Comparison of ENCODE assay signal across 22 cellular contexts in genomic region chr13:33815011-33815550, GRCh38. TPM values are rescaled to one million over a fixed set of nuclear protein-coding genes. Genes with fewer than 3 reads are reported as not detected.
DNase-seq lines count a peak whose midpoint lies in the region; ATAC-seq and TF ChIP-seq lines count a peak whose summit lies in the region.
"Had no signal": no experiment of that assay in that cellular context is flagged by ENCODE, and none has a peak within 500 bp of the region (broad histone marks: within the 10 kb centered on the region; RNA-seq: fewer than 3 reads in every experiment).

No MANE protein-coding gene starts in this region.

- no peaks in the 10 kb centered on the region for H3F3A ChIP-seq in OCI-LY1 (ENCODE audit: insufficient read depth, low read length)

- no peak overlapping the region for H3K4me2 ChIP-seq in OCI-LY1 (ENCODE audit: low read length)
- no peak overlapping the region for H3K4me2 ChIP-seq in fibroblast of lung (ENCODE audit: extremely low read depth, insufficient read depth, low read length)
- no peak overlapping the region for H3K4me2 ChIP-seq in osteoblast (ENCODE audit: insufficient read depth, low read length)

- H3K9me3 ChIP-seq in OCI-LY1 (ENCODE audit: low read length), result no peaks in the 10 kb centered on the region
- no peaks in the 10 kb centered on the region for H3K9me3 ChIP-seq in fibroblast of lung (ENCODE audit: control insufficient read depth, insufficient read depth, low read depth, low read length)
- no peaks in the 10 kb centered on the region for H3K9me3 ChIP-seq in osteoblast (ENCODE audit: low read depth, low read length)
- H3K9me3 ChIP-seq: BE2C had no signal

- peaks cover 11% of the 10 kb centered on the region for H3K36me3 ChIP-seq in OCI-LY1 (ENCODE audit: insufficient read depth, low read length)
- no peaks in the 10 kb centered on the region for H3K36me3 ChIP-seq in fibroblast of lung (ENCODE audit: control insufficient read depth, insufficient read depth, low read length)
- no peaks in the 10 kb centered on the region for H3K36me3 ChIP-seq in osteoblast (ENCODE audit: insufficient read depth, low read length)

- no peak for ATAC-seq in natural killer cell
- ATAC-seq in natural killer cell treated with Interleukin-12 subunit alpha and Interleukin-12 subunit beta and Interleukin-15 and Interleukin-18, amount 100 ng/mL, for 72 hours, result no peak
- ATAC-seq in HG02884 (IDR thresholded peaks at IDR 0.05; ENCODE audit: unreplicated experiment), result no peak
- ATAC-seq: GM12878 had no signal

- no peaks in the 10 kb centered on the region for H3K9me3 Mint-ChIP-seq in natural killer cell
- H3K9me3 Mint-ChIP-seq in natural killer cell treated with Interleukin-12 subunit alpha and Interleukin-12 subunit beta and Interleukin-15 and Interleukin-18, amount 100 ng/mL, for 72 hours, result no peaks in the 10 kb centered on the region
- H3K9me3 Mint-ChIP-seq: H9 had no signal

- H3K9ac ChIP-seq in OCI-LY1 (ENCODE audit: low read length) (no peak overlapping the region), fibroblast of lung (ENCODE audit: insufficient read depth, low read length) (no peak overlapping the region)

- no peaks in the 10 kb centered on the region for H3K36me3 Mint-ChIP-seq in natural killer cell
- peaks cover 11% of the 10 kb centered on the region for H3K36me3 Mint-ChIP-seq in natural killer cell treated with Interleukin-12 subunit alpha and Interleukin-12 subunit beta and Interleukin-15 and Interleukin-18, amount 100 ng/mL, for 72 hours
- H3K36me3 Mint-ChIP-seq: CD4-positive, CD25-positive, alpha-beta regulatory T cell had no signal

- H3K27ac Mint-ChIP-seq in natural killer cell, result no peak overlapping the region
- H3K27ac Mint-ChIP-seq in natural killer cell treated with Interleukin-12 subunit alpha and Interleukin-12 subunit beta and Interleukin-15 and Interleukin-18, amount 100 ng/mL, for 72 hours, result no peak overlapping the region
- H3K27ac Mint-ChIP-seq: CD4-positive, CD25-positive, alpha-beta regulatory T cell; H9 had no signal

- TF ChIP-seq CTCF in natural killer cell (IDR thresholded peaks at IDR 0.05), result no peak
- TF ChIP-seq CTCF in OCI-LY1 (IDR thresholded peaks at IDR 0.05; ENCODE audit: low read length), result no peak
- no peak for TF ChIP-seq CTCF in fibroblast of lung (conservative IDR thresholded peaks at IDR 0.05 in 1 of 2, IDR thresholded peaks at IDR 0.05 in 1 of 2; ENCODE audit: low read depth in 1 of 2, low read length in 2 of 2)
- no peak for TF ChIP-seq CTCF in osteoblast (IDR thresholded peaks at IDR 0.05; ENCODE audit: extremely low read depth, low read depth, low read length)

- no peak overlapping the region for H3K4me3 ChIP-seq in OCI-LY1 (ENCODE audit: low read depth, low read length, poor library complexity, severe bottlenecking)
- H3K4me3 ChIP-seq in fibroblast of lung (replicated peaks in 1 of 4; ENCODE audit: control extremely low read depth in 1 of 4, insufficient read depth in 1 of 4, low read depth in 3 of 4, low read length in 4 of 4), result no peak overlapping the region
- H3K4me3 ChIP-seq in osteoblast (ENCODE audit: insufficient read depth, low read length), result no peak overlapping the region
- H3K4me3 ChIP-seq: GM12878 had no signal

- intact Hi-C loops in natural killer cell (cut with micrococcal nuclease), result no loop called here

- H3K9me2 ChIP-seq in OCI-LY1 (ENCODE audit: low read depth, low read length), result no peaks in the 10 kb centered on the region

- H3K27ac ChIP-seq in OCI-LY1 (ENCODE audit: low read depth, low read length, poor library complexity, severe bottlenecking), result peak overlapping the region; percentile 34
- no peak overlapping the region for H3K27ac ChIP-seq in fibroblast of lung (ENCODE audit: insufficient read depth, low read length)
- no peak overlapping the region for H3K27ac ChIP-seq in osteoblast (ENCODE audit: low read depth, low read length)
- H3K27ac ChIP-seq: HL-60 had no signal

- H3K27me3 Mint-ChIP-seq in natural killer cell (ENCODE audit: low read depth in 2 of 2), result peaks cover 15 to 16% of the 10 kb centered on the region in 2 donors
- H3K27me3 Mint-ChIP-seq in natural killer cell treated with Interleukin-12 subunit alpha and Interleukin-12 subunit beta and Interleukin-15 and Interleukin-18, amount 100 ng/mL, for 72 hours, result peaks cover 7 to 10% of the 10 kb centered on the region in 2 donors

- DNase-seq in natural killer cell (no peak), fibroblast of lung (ENCODE audit: low read depth in 2 of 2) (no peak), osteoblast (ENCODE audit: insufficient read length, low spot score, missing footprints) (no peak)
- DNase-seq in natural killer cell treated with Interleukin-12 subunit alpha and Interleukin-12 subunit beta and Interleukin-15 and Interleukin-18, amount 100 ng/mL, for 72 hours (ENCODE audit: low spot score), result no peak
- DNase-seq in activated CD8-positive, alpha-beta memory T cell treated with anti-CD3 and anti-CD28 coated beads for 24 hours, result no peak
- DNase-seq in NK-92 treated with Interleukin-12 subunit alpha and Interleukin-12 subunit beta, amount 100 ng/mL, for 24 hours (lab: John Stamatoyannopoulos, UW), result no peak
- DNase-seq: ACHN; BE2C; C1 segment of cervical spinal cord; CD4-positive, CD25-positive, alpha-beta regulatory T cell; CD8-positive, alpha-beta memory T cell; COR-L47; DMS 273 treated with DMSO at 0.1 percent for 48 hours; DMS53; DND-41; EL; H9; IMR-90 had no signal

- H4K20me1 ChIP-seq in OCI-LY1 (ENCODE audit: insufficient read depth, low read length) (no peaks in the 10 kb centered on the region), fibroblast of lung (ENCODE audit: control insufficient read depth, extremely low read depth, insufficient read depth, low read length) (no peaks in the 10 kb centered on the region), osteoblast (ENCODE audit: insufficient read depth, low read length) (no peaks in the 10 kb centered on the region)

- H3K4me1 Mint-ChIP-seq in natural killer cell, result peaks cover 14 to 19% of the 10 kb centered on the region in 2 donors
- peaks cover 13 to 14% of the 10 kb centered on the region in 2 donors for H3K4me1 Mint-ChIP-seq in natural killer cell treated with Interleukin-12 subunit alpha and Interleukin-12 subunit beta and Interleukin-15 and Interleukin-18, amount 100 ng/mL, for 72 hours (ENCODE audit: low read depth in 2 of 2)

- H2AFZ ChIP-seq in OCI-LY1 (ENCODE audit: low read length) (no peak overlapping the region), fibroblast of lung (ENCODE audit: low read length) (peak overlapping the region; percentile 35), osteoblast (ENCODE audit: low read length) (peak overlapping the region; percentile 41)

- no peaks in the 10 kb centered on the region for H3K27me3 ChIP-seq in OCI-LY1 (ENCODE audit: insufficient read depth, low read length)
- no peaks in the 10 kb centered on the region for H3K27me3 ChIP-seq in fibroblast of lung (ENCODE audit: control insufficient read depth, insufficient read depth, low read length)
- no peaks in the 10 kb centered on the region for H3K27me3 ChIP-seq in osteoblast (ENCODE audit: insufficient read depth, low read length)
- H3K27me3 ChIP-seq: BE2C had no signal

- H3K4me1 ChIP-seq in OCI-LY1 (ENCODE audit: insufficient read depth, low read length, severe bottlenecking), result peaks cover 17% of the 10 kb centered on the region
- no peaks in the 10 kb centered on the region for H3K4me1 ChIP-seq in fibroblast of lung (ENCODE audit: control insufficient read depth, extremely low read depth, insufficient read depth, low read length)
- peaks cover 6% of the 10 kb centered on the region for H3K4me1 ChIP-seq in osteoblast (ENCODE audit: insufficient read depth, low read length)
- H3K4me1 ChIP-seq: BE2C had no signal

- H3K4me3 Mint-ChIP-seq in natural killer cell, result peak overlapping the region; percentile 21
- H3K4me3 Mint-ChIP-seq in natural killer cell treated with Interleukin-12 subunit alpha and Interleukin-12 subunit beta and Interleukin-15 and Interleukin-18, amount 100 ng/mL, for 72 hours, result no peak overlapping the region
- H3K4me3 Mint-ChIP-seq: H9 had no signal

- peaks cover 21% of the 10 kb centered on the region for H3K79me2 ChIP-seq in OCI-LY1 (ENCODE audit: insufficient read depth, low read length)
- H3K79me2 ChIP-seq in fibroblast of lung (ENCODE audit: control insufficient read depth, insufficient read depth, low read length), result peaks cover 16% of the 10 kb centered on the region
- peaks cover 11% of the 10 kb centered on the region for H3K79me2 ChIP-seq in osteoblast (ENCODE audit: insufficient read depth, low read length)

RNA-seq across cellular contexts. Expression of gene RFC3, which starts 2.9 kb away (rescaled TPM):
- total RNA-seq in natural killer cell (1 to 10 TPM; 5.5 to 7.0 (median 6.8) TPM), fibroblast of lung (1.8 and 3.1 TPM in 2 replicates), osteoblast (5.3 and 5.4 TPM in 2 replicates)
- total RNA-seq in natural killer cell treated with Interleukin-12 subunit alpha and Interleukin-12 subunit beta and Interleukin-15 and Interleukin-18, amount 100 ng/mL, for 72 hours, result 10 to 100 TPM; 24.7 to 52.8 TPM
- polyA plus RNA-seq in fibroblast of lung, result 13.4 and 28.9 TPM in 2 replicates
- 7.1 and 16.0 TPM in 2 replicates for polyA plus RNA-seq in fibroblast of lung (2012)
- 0.47 and 1.4 TPM in 2 replicates for polyA minus RNA-seq in fibroblast of lung (ENCODE audit: low replicate concordance)
